In the genomic region with DNA sequence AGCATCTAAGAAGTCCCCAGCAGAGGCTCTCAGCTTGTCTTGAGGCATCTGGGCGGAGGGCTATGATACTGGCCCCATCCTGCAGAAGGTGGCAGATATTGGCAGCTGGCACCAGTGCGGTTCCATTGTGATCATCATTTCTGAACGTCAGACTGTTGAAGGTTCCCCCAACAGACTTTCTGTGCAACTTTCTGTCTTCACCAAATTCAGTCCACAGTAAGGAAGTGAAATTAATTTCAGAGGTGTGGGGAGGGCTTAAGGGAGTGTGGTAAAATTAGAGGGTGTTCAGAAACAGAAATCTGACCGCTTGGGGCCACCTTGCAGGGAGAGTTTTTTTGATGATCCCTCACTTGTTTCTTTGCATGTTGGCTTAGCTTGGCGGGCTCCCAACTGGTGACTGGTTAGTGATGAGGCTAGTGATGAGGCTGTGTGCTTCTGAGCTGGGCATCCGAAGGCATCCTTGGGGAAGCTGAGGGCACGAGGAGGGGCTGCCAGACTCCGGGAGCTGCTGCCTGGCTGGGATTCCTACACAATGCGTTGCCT, we compare ENCODE assay signal across 8 cellular contexts. TPM values are rescaled to one million over a fixed set of nuclear protein-coding genes. Genes with fewer than 3 reads are reported as not detected.
A peak's percentile ranks its signal among the peaks of the same experiment; 100 is the strongest.
DNase-seq lines count a peak whose midpoint lies in the region; ATAC-seq and TF ChIP-seq lines count a peak whose summit lies in the region.

TSS of gene CIITA (plus strand) at position 404 of the 543 bp plus-strand sequence. CDS start at position 533, 129 bp downstream.

- no peak for TF ChIP-seq EP300 in transverse colon (IDR thresholded peaks at IDR 0.05; ENCODE audit: low read depth)

- H3K4me3 ChIP-seq in transverse colon: peak within 1 kb of the TSS in 2 of 4 donors; percentile 0 to 66

- H3K27me3 Mint-ChIP-seq in T-helper 2 cell treated with Interferon-gamma antibody and Interleukin-4, amounts not matched to agents 5 μg/mL and 100 μg/mL, for 36 hours (ENCODE audit: low read depth): peaks cover 14% of the 10 kb centered on the region

- H3K27ac Mint-ChIP-seq in T-helper 2 cell treated with Interferon-gamma antibody and Interleukin-4, amounts not matched to agents 5 μg/mL and 100 μg/mL, for 36 hours: peak within 1 kb of the TSS; percentile 74

- peaks cover 5% of the 10 kb centered on the region for H3K36me3 Mint-ChIP-seq in T-helper 2 cell treated with Interferon-gamma antibody and Interleukin-4, amounts not matched to agents 5 μg/mL and 100 μg/mL, for 36 hours (ENCODE audit: low read depth)

- peak; percentile 37 for ATAC-seq in GM21367 (IDR thresholded peaks at IDR 0.05; ENCODE audit: unreplicated experiment)
- ATAC-seq in HG03558 (IDR thresholded peaks at IDR 0.05; ENCODE audit: extremely low read depth, unreplicated experiment): peak; percentile 33

- peak within 1 kb of the TSS in 3 of 4 donors; percentile 43 to 69 (median 61) for H3K27ac ChIP-seq in transverse colon

- no peak for TF ChIP-seq CTCF in transverse colon (IDR thresholded peaks at IDR 0.05)

- peaks cover 17% of the 10 kb centered on the region for H3K27me3 ChIP-seq in transverse colon

- 43% methylated on average over 9 of the region's 9 CpGs; no CpG with 5 or more reads in 1 of the 2 donors for WGBS in transverse colon (ENCODE audit: low coverage in 1 of 2), 2 donors

- H3K9me3 Mint-ChIP-seq in T-helper 2 cell treated with Interferon-gamma antibody and Interleukin-4, amounts not matched to agents 5 μg/mL and 100 μg/mL, for 36 hours: no peaks in the 10 kb centered on the region

- DNase-seq in ELR (ENCODE audit: low read depth): peak; percentile 97
- DNase-seq in T-helper 2 cell treated with Interferon-gamma antibody and Interleukin-4, amounts not matched to agents 5 μg/mL and 100 μg/mL, for 36 hours (ENCODE audit: low spot score): peak; percentile 64
- peak; percentile 8 for DNase-seq in cerebellar cortex (ENCODE audit: low spot score)
- DNase-seq in mucosa of gallbladder (ENCODE audit: low spot score): peak; percentile 86
- peak; percentile 77 for DNase-seq in transverse colon
- DNase-seq in NCI-H146 (lab: John Stamatoyannopoulos, UW): no peak

- H3K4me1 Mint-ChIP-seq in T-helper 2 cell treated with Interferon-gamma antibody and Interleukin-4, amounts not matched to agents 5 μg/mL and 100 μg/mL, for 36 hours (ENCODE audit: low read depth): peaks cover 73% of the 10 kb centered on the region

- in situ Hi-C loops in transverse colon (cut with MboI; ENCODE audit: low pct_ligation_motif_present in 1 of 4, low pct_unique_long_range_greater_than_20kb in 1 of 4, low sequenced_read_pairs in 3 of 4): loop anchor here in 1 of 4 donors (25.0 kb wide), 1 partner anchor 615 kb away; no protein-coding TSS in a partner anchor

- H3K4me1 ChIP-seq in transverse colon: peaks cover 0 to 29% (median 17%) of the 10 kb centered on the region in 4 donors

- peak; percentile 18 for TF ChIP-seq POLR2A in transverse colon (IDR thresholded peaks at IDR 0.05)

- H3K36me3 ChIP-seq in transverse colon: no peaks in the 10 kb centered on the region

- H3K4me3 Mint-ChIP-seq in T-helper 2 cell treated with Interferon-gamma antibody and Interleukin-4, amounts not matched to agents 5 μg/mL and 100 μg/mL, for 36 hours: peak within 1 kb of the TSS; percentile 93

- no peaks in the 10 kb centered on the region for H3K9me3 ChIP-seq in transverse colon

- intact Hi-C loops in transverse colon (cut with DNase I; ENCODE audit: low total_unique reads): no loop called here

RNA-seq across cellular contexts. Expression of gene CIITA, which starts in this region (rescaled TPM):
- 26.9 TPM for total RNA-seq in mucosa of gallbladder
- total RNA-seq in transverse colon: 10 to 100 TPM in 2 of 4 donors, 1 to 10 TPM in 2; 1.2 to 26.9 (median 13.9) TPM
